33 cellular contexts compared by ENCODE assay signal in genomic region chr6:41583576-41583975, GRCh38. TPM values are rescaled to one million over a fixed set of nuclear protein-coding genes. Genes with fewer than 3 reads are reported as not detected.
A peak's percentile ranks its signal among the peaks of the same experiment; 100 is the strongest.
DNase-seq lines count a peak whose midpoint lies in the region; ATAC-seq, FAIRE-seq and TF ChIP-seq lines count a peak whose summit lies in the region.
"Had no signal": no experiment of that assay in that cellular context is flagged by ENCODE, and none has a peak within 500 bp of the region (broad histone marks: within the 10 kb centered on the region; RNA-seq: fewer than 3 reads in every experiment).

No MANE protein-coding gene starts in this region.

- no peaks in the 10 kb centered on the region for H4K20me1 ChIP-seq in keratinocyte (ENCODE audit: control insufficient read depth, extremely low read depth, insufficient read depth, low read length)

- H3K36me3 Mint-ChIP-seq in activated T-helper 17 cell treated with anti-CD3 and anti-CD28 coated beads, Interleukin-2, amount 50 U/mL, for 72 hours (ENCODE audit: low read depth) = no peaks in the 10 kb centered on the region
- peaks cover 28 to 52% of the 10 kb centered on the region in 2 donors for H3K36me3 Mint-ChIP-seq in stimulated activated naive B cell treated with anti-CD40 and anti-IgM and Interleukin-4, amounts not matched to agents 10 μg/mL and 1 μg/mL and 100 μg/mL, for 72 hours

- ATAC-seq in heart right ventricle = no peak
- ATAC-seq in activated T-helper 17 cell treated with anti-CD3 and anti-CD28 coated beads, Interleukin-2, amount 50 U/mL, for 72 hours (replicated peaks) = no peak
- ATAC-seq in stimulated activated naive B cell treated with anti-CD40 and anti-IgM and Interleukin-4, amounts not matched to agents 10 μg/mL and 1 μg/mL and 100 μg/mL, for 72 hours (replicated peaks) = no peak
- ATAC-seq: activated CD8-positive, alpha-beta T cell treated with anti-CD3 and anti-CD28 coated beads, Interleukin-2, amount 10 ng/mL, durations not matched to agents 7 days and 5 days; activated naive CD8-positive, alpha-beta T cell treated with anti-CD3 and anti-CD28 coated beads, Interleukin-2, amount 50 U/mL, for 24 hours; gastroesophageal sphincter; Panc1 had no signal

- peak overlapping the region; percentile 1 for H3K27ac Mint-ChIP-seq in activated T-helper 17 cell treated with anti-CD3 and anti-CD28 coated beads, Interleukin-2, amount 50 U/mL, for 72 hours
- H3K27ac Mint-ChIP-seq in stimulated activated naive B cell treated with anti-CD40 and anti-IgM and Interleukin-4, amounts not matched to agents 10 μg/mL and 1 μg/mL and 100 μg/mL, for 72 hours = peak overlapping the region; percentile 59
- H3K27ac Mint-ChIP-seq: activated CD8-positive, alpha-beta T cell treated with anti-CD3 and anti-CD28 coated beads, Interleukin-2, amount 10 ng/mL, durations not matched to agents 7 days and 5 days; activated naive CD8-positive, alpha-beta T cell treated with anti-CD3 and anti-CD28 coated beads, Interleukin-2, amount 50 U/mL, for 24 hours had no signal

- H3K27me3 Mint-ChIP-seq in activated T-helper 17 cell treated with anti-CD3 and anti-CD28 coated beads, Interleukin-2, amount 50 U/mL, for 72 hours = no peaks in the 10 kb centered on the region
- H3K27me3 Mint-ChIP-seq in stimulated activated naive B cell treated with anti-CD40 and anti-IgM and Interleukin-4, amounts not matched to agents 10 μg/mL and 1 μg/mL and 100 μg/mL, for 72 hours = no peaks in the 10 kb centered on the region
- H3K27me3 Mint-ChIP-seq: activated naive CD8-positive, alpha-beta T cell treated with anti-CD3 and anti-CD28 coated beads, Interleukin-2, amount 50 U/mL, for 24 hours had no signal

- no peaks in the 10 kb centered on the region for H3K27me3 ChIP-seq in cardiac muscle cell
- H3K27me3 ChIP-seq in heart right ventricle = no peaks in the 10 kb centered on the region
- H3K27me3 ChIP-seq in keratinocyte (ENCODE audit: control insufficient read depth, extremely low read depth, insufficient read depth, low read length) = no peaks in the 10 kb centered on the region
- H3K27me3 ChIP-seq: brain microvascular endothelial cell, colonic mucosa, esophagus muscularis mucosa, gastroesophageal sphincter, neutrophil had no signal

- FAIRE-seq in keratinocyte (lab: Jason Lieb, UNC) (peak; percentile 13), D721Med (lab: Jason Lieb, UNC) (no peak)
- FAIRE-seq: islet of Langerhans, TTC549 had no signal

- H3K4me1 ChIP-seq in cardiac muscle cell (ENCODE audit: low read depth) (peaks cover 41% of the 10 kb centered on the region), heart right ventricle (peaks cover 2 to 53% (median 21%) of the 10 kb centered on the region in 9 donors), keratinocyte (ENCODE audit: control insufficient read depth, extremely low read depth, insufficient read depth, low read length) (peaks cover 28% of the 10 kb centered on the region)

- H3K9ac ChIP-seq in keratinocyte (ENCODE audit: control insufficient read depth, extremely low read depth, insufficient read depth, low read length) = no peak overlapping the region

- no peaks in the 10 kb centered on the region for H3K36me3 ChIP-seq in cardiac muscle cell
- peaks cover 0 to 27% (median 0%) of the 10 kb centered on the region in 9 donors for H3K36me3 ChIP-seq in heart right ventricle
- H3K36me3 ChIP-seq in keratinocyte (ENCODE audit: control insufficient read depth in 2 of 2, extremely low read depth in 1 of 2, insufficient read depth in 2 of 2, low read length in 2 of 2) = peaks cover 7 to 10% of the 10 kb centered on the region in 2 experiments
- H3K36me3 ChIP-seq: neutrophil had no signal

- DNase-seq in cardiac muscle cell (ENCODE audit: low read depth in 1 of 2, low spot score in 1 of 2) (no peak), heart right ventricle (no peak), keratinocyte (ENCODE audit: low read depth, low spot score) (no peak), islet precursor cell (no peak), EL (no peak), D721Med (ENCODE audit: insufficient read length, low spot score) (no peak)
- DNase-seq in stimulated activated naive B cell treated with anti-CD40 and anti-IgM and Interleukin-4, amounts not matched to agents 10 μg/mL and 1 μg/mL and 100 μg/mL, for 72 hours = no peak
- DNase-seq: ACHN; activated CD4-positive, alpha-beta T cell treated with anti-CD3 and anti-CD28 coated beads for 1 hour; activated CD8-positive, alpha-beta T cell treated with anti-CD3 and anti-CD28 coated beads, Interleukin-2, amount 10 ng/mL, durations not matched to agents 7 days and 5 days; activated gamma-delta T cell treated with Interleukin-2 at 50 U/mL for 16 hours; activated naive CD8-positive, alpha-beta T cell treated with anti-CD3 and anti-CD28 coated beads, Interleukin-2, amount 50 U/mL, for 24 hours; activated T-cell treated with anti-CD3 and anti-CD28 coated beads for 4 hours; brain microvascular endothelial cell; colonic mucosa; COR-L47; effector memory CD4-positive, alpha-beta T cell; HCEC 1CT; NCI-H1105 treated with DMSO at 0.1 percent for 48 hours; NCI-H2029 treated with DMSO at 0.1 percent for 48 hours; psoas muscle; stimulated activated CD4-positive, alpha-beta T cell treated with anti-CD3 and anti-CD28 coated beads, Interleukin-2, amount 100 ng/mL, for 24 hours; substantia nigra had no signal

- 100% methylated on average over 1 of the region's 1 CpG for WGBS in heart right ventricle, 2 donors

- H3K9me3 ChIP-seq in cardiac muscle cell (ENCODE audit: low read depth) = no peaks in the 10 kb centered on the region
- H3K9me3 ChIP-seq in heart right ventricle = no peaks in the 10 kb centered on the region
- no peaks in the 10 kb centered on the region for H3K9me3 ChIP-seq in keratinocyte (ENCODE audit: control insufficient read depth, low read depth, low read length)
- H3K9me3 ChIP-seq: colonic mucosa, esophagus muscularis mucosa, gastroesophageal sphincter, neutrophil, psoas muscle had no signal

- H2AFZ ChIP-seq in keratinocyte (ENCODE audit: control insufficient read depth, low read length) = no peak overlapping the region

- H3K4me3 ChIP-seq in cardiac muscle cell = no peak overlapping the region
- H3K4me3 ChIP-seq in heart right ventricle = no peak overlapping the region
- H3K4me3 ChIP-seq in keratinocyte (ENCODE audit: control insufficient read depth in 2 of 3, extremely low read depth in 1 of 3, insufficient read depth in 2 of 3, low read depth in 1 of 3, low read length in 3 of 3) = no peak overlapping the region
- H3K4me3 ChIP-seq: colonic mucosa, esophagus muscularis mucosa, gastroesophageal sphincter, psoas muscle, skin epidermis had no signal

- TF ChIP-seq CTCF in cardiac muscle cell (IDR thresholded peaks at IDR 0.05; ENCODE audit: low read depth, low read length) (no peak), heart right ventricle (IDR thresholded peaks at IDR 0.05) (no peak), keratinocyte (optimal IDR thresholded peaks at IDR 0.05 in 1 of 3, IDR thresholded peaks at IDR 0.05 in 1 of 3, conservative IDR thresholded peaks at IDR 0.05 in 1 of 3; ENCODE audit: extremely low read depth in 1 of 3, insufficient read depth in 2 of 3, low read length in 3 of 3) (no peak), D721Med (IDR thresholded peaks at IDR 0.05; ENCODE audit: insufficient read depth, missing control alignments) (no peak)

- H3K9me1 ChIP-seq in keratinocyte (ENCODE audit: control insufficient read depth, extremely low read depth, insufficient read depth, low read length) = peaks cover 5% of the 10 kb centered on the region

- H3K79me2 ChIP-seq in keratinocyte (ENCODE audit: control insufficient read depth, insufficient read depth, low read length) = no peaks in the 10 kb centered on the region

- H3K27ac ChIP-seq in cardiac muscle cell (peak overlapping the region; percentile 75), heart right ventricle (peak overlapping the region in 5 of 10 donors; percentile 27 to 61 (median 37)), keratinocyte (ENCODE audit: control insufficient read depth, insufficient read depth, low read length) (no peak overlapping the region)
- H3K27ac ChIP-seq: brain microvascular endothelial cell, colonic mucosa, esophagus muscularis mucosa, gastroesophageal sphincter, neutrophil, psoas muscle had no signal

- intact Hi-C loops in heart right ventricle (cut with DNase I) = loop anchor here in 1 of 10 donors (5.0 kb wide), 1 partner anchor 36 kb away; the partner anchor contains the start of gene FOXP4

- H3K4me3 Mint-ChIP-seq in activated T-helper 17 cell treated with anti-CD3 and anti-CD28 coated beads, Interleukin-2, amount 50 U/mL, for 72 hours = no peak overlapping the region
- H3K4me3 Mint-ChIP-seq in stimulated activated naive B cell treated with anti-CD40 and anti-IgM and Interleukin-4, amounts not matched to agents 10 μg/mL and 1 μg/mL and 100 μg/mL, for 72 hours = no peak overlapping the region
- H3K4me3 Mint-ChIP-seq: activated CD8-positive, alpha-beta T cell treated with anti-CD3 and anti-CD28 coated beads, Interleukin-2, amount 10 ng/mL, durations not matched to agents 7 days and 5 days; activated naive CD8-positive, alpha-beta T cell treated with anti-CD3 and anti-CD28 coated beads, Interleukin-2, amount 50 U/mL, for 24 hours had no signal

- no peak overlapping the region for H3K4me2 ChIP-seq in keratinocyte (ENCODE audit: control insufficient read depth, extremely low read depth, insufficient read depth, low read depth, low read length)

- H3K4me1 Mint-ChIP-seq in activated T-helper 17 cell treated with anti-CD3 and anti-CD28 coated beads, Interleukin-2, amount 50 U/mL, for 72 hours = no peaks in the 10 kb centered on the region
- peaks cover 6 to 14% of the 10 kb centered on the region in 2 donors for H3K4me1 Mint-ChIP-seq in stimulated activated naive B cell treated with anti-CD40 and anti-IgM and Interleukin-4, amounts not matched to agents 10 μg/mL and 1 μg/mL and 100 μg/mL, for 72 hours
- H3K4me1 Mint-ChIP-seq: activated naive CD8-positive, alpha-beta T cell treated with anti-CD3 and anti-CD28 coated beads, Interleukin-2, amount 50 U/mL, for 24 hours had no signal

- no peaks in the 10 kb centered on the region for H3K9me3 Mint-ChIP-seq in activated T-helper 17 cell treated with anti-CD3 and anti-CD28 coated beads, Interleukin-2, amount 50 U/mL, for 72 hours
- no peaks in the 10 kb centered on the region for H3K9me3 Mint-ChIP-seq in stimulated activated naive B cell treated with anti-CD40 and anti-IgM and Interleukin-4, amounts not matched to agents 10 μg/mL and 1 μg/mL and 100 μg/mL, for 72 hours
- H3K9me3 Mint-ChIP-seq: activated naive CD8-positive, alpha-beta T cell treated with anti-CD3 and anti-CD28 coated beads, Interleukin-2, amount 50 U/mL, for 24 hours had no signal

- dilution Hi-C loops in keratinocyte (cut with MboI; ENCODE audit: extremely low pct_ligation_motif_present, low sequenced_read_pairs) = no loop called here

RNA-seq across cellular contexts. Expression of gene FOXP4, which starts 37.4 kb away (rescaled TPM):
- total RNA-seq in cardiac muscle cell (24.5 and 29.0 TPM in 2 replicates), heart right ventricle (10 to 100 TPM; 12.7 to 18.0 (median 13.7) TPM)
- polyA plus RNA-seq in cardiac muscle cell (42.5 and 51.1 TPM in 2 replicates), heart right ventricle (10 to 100 TPM in 1 of 2 donors, 1 to 10 TPM in 1; 8.9 to 12.9 TPM), keratinocyte (0.93 to 4.3 TPM (median 1.1 TPM) in 3 replicates)
- 10 to 100 TPM in 1 of 2 donors, 1 to 10 TPM in 1; 8.7 to 11.6 TPM for total RNA-seq in activated T-helper 17 cell treated with anti-CD3 and anti-CD28 coated beads, Interleukin-2, amount 50 U/mL, for 72 hours
- polyA plus RNA-seq in keratinocyte (2011; ENCODE audit: low read depth) = 1.7 TPM
- polyA plus RNA-seq in keratinocyte (2011; cell fraction: cytosol; rRNA removed) = 2.0 and 5.2 TPM in 2 replicates
- polyA plus RNA-seq in keratinocyte (2011; cell fraction: nucleus; rRNA removed) = 5.1 and 7.1 TPM in 2 replicates
- 6.1 and 13.3 TPM in 2 replicates for polyA plus RNA-seq in keratinocyte (2012; ENCODE audit: low replicate concordance)
- polyA minus RNA-seq in keratinocyte = 1.9 to 12.7 TPM (median 2.2 TPM) in 3 replicates
- 13.4 TPM for polyA minus RNA-seq in keratinocyte (2011; cell fraction: cytosol; rRNA and poly(A)+ RNA removed)
- 4.2 and 4.9 TPM in 2 replicates for polyA minus RNA-seq in keratinocyte (2011; cell fraction: nucleus; rRNA and poly(A)+ RNA removed)

RNA-seq across cellular contexts. Expression of gene MDFI, which starts 54.7 kb away (rescaled TPM):
- total RNA-seq in cardiac muscle cell = 100.0 and 137 TPM in 2 replicates
- 27.5 and 27.9 TPM in 2 replicates for polyA plus RNA-seq in cardiac muscle cell
- total RNA-seq in heart right ventricle = 1 to 10 TPM in 6 of 10 donors, under 1 TPM in 4; 0.34 to 2.7 (median 1.2) TPM
- polyA plus RNA-seq in heart right ventricle = 1 to 10 TPM; 1.2 to 4.4 TPM
- total RNA-seq in activated T-helper 17 cell treated with anti-CD3 and anti-CD28 coated beads, Interleukin-2, amount 50 U/mL, for 72 hours = not detected
- 60.1 to 104 TPM (median 76.2 TPM) in 3 replicates for polyA plus RNA-seq in keratinocyte
- 11.8 TPM for polyA plus RNA-seq in keratinocyte (2011; ENCODE audit: low read depth)
- 51.0 and 110 TPM in 2 replicates for polyA plus RNA-seq in keratinocyte (2011; cell fraction: cytosol; rRNA removed)
- 108 and 157 TPM in 2 replicates for polyA plus RNA-seq in keratinocyte (2011; cell fraction: nucleus; rRNA removed)
- polyA plus RNA-seq in keratinocyte (2012; ENCODE audit: low replicate concordance) = 37.2 and 90.1 TPM in 2 replicates
- polyA minus RNA-seq in keratinocyte = 32.9 to 60.9 TPM (median 37.5 TPM) in 3 replicates
- 109 TPM for polyA minus RNA-seq in keratinocyte (2011; cell fraction: cytosol; rRNA and poly(A)+ RNA removed)
- 32.3 and 41.4 TPM in 2 replicates for polyA minus RNA-seq in keratinocyte (2011; cell fraction: nucleus; rRNA and poly(A)+ RNA removed)
- total RNA-seq: activated CD8-positive, alpha-beta T cell treated with anti-CD3 and anti-CD28 coated beads, Interleukin-2, amount 10 ng/mL, durations not matched to agents 7 days and 5 days; T-helper 1 cell treated with Interleukin-12 subunit alpha and Interleukin-12 subunit beta and Interleukin-4 antibody, amounts not matched to agents 30 ng/mL and 1 ng/mL, for 36 hours had no signal
- polyA plus RNA-seq: BJ had no signal

Comparison
In these comparisons a context has a peak if more than half of its experiments do, and no peak if none do; other contexts are left out.
1. RNA of gene MDFI, which starts 54.7 kb away (total RNA-seq): 100.0 to 137 TPM in cardiac muscle cell; 0.34 to 2.7 TPM in heart right ventricle and not detected in activated T-helper 17 cell treated with anti-CD3 and anti-CD28 coated beads, Interleukin-2, amount 50 U/mL, for 72 hours; every median in the first group is over 10 times any median in the second.